Comparison of ENCODE assay signal across 21 cellular contexts in genomic region chr17:13943859-13944258, GRCh38.
"Had no signal": no experiment of that assay in that cellular context is flagged by ENCODE, and none has a peak within 500 bp of the region (broad histone marks: within the 10 kb centered on the region; RNA-seq: fewer than 3 reads in every experiment).

No MANE protein-coding gene starts in this region.

- H3K27ac ChIP-seq: HL-60, KMS-11, SJSA1 had no signal

- H3K27ac Mint-ChIP-seq: IgD-negative memory B cell had no signal

- H3K9me2 ChIP-seq: SK-N-SH had no signal

- H3K4me2 ChIP-seq: KMS-11, SK-N-SH had no signal

- H3K4me3 ChIP-seq: K562, SJSA1 had no signal

- H3K36me3 ChIP-seq: SJSA1 had no signal

- H3K27me3 ChIP-seq: SJSA1 had no signal

- H3K9ac ChIP-seq: KMS-11, SK-N-SH had no signal

- ATAC-seq: K562, Right ventricle myocardium inferior had no signal

- DNase-seq: MV-4-11, NCI-H1048, NCI-H1105, NCI-H1417, NCI-H1436 treated with DMSO at 0.1 percent for 48 hours, NCI-H1694, NCI-H187 treated with DMSO at 0.1 percent for 48 hours, NCI-H2029 treated with DMSO at 0.1 percent for 48 hours, NCI-H2227 treated with DMSO at 0.1 percent for 48 hours, NCI-H524, NCI-H526 treated with DMSO at 0.1 percent for 48 hours, NCI-H748 treated with DMSO at 0.1 percent for 48 hours, SHP77 treated with DMSO at 0.1 percent for 48 hours, SK-N-SH, SW 1271 had no signal

- H3K9me3 ChIP-seq: SJSA1, SK-N-SH had no signal

- H3K4me1 ChIP-seq: SJSA1 had no signal
